Comparison of ENCODE assay signal across 8 cellular contexts in genomic region chr9:88991066-88992030, GRCh38. TPM values are rescaled to one million over a fixed set of nuclear protein-coding genes. Genes with fewer than 3 reads are reported as not detected.
DNase-seq lines count a peak whose midpoint lies in the region; ATAC-seq and TF ChIP-seq lines count a peak whose summit lies in the region.

Gene S1PR3, plus strand, starts transcription at chr9:88991468. Its CDS starts 9,733 bp downstream, at chr9:89001201.

- no peaks in the 10 kb centered on the region for H3K9me3 Mint-ChIP-seq in activated naive CD4-positive, alpha-beta T cell treated with anti-CD3 and anti-CD28 coated beads, Interleukin-2, amount 10 ng/mL, durations not matched to agents 7 days and 5 days

- peak; percentile 78 for TF ChIP-seq POLR2A in prostate gland (IDR thresholded peaks at IDR 0.05)

- H3K4me3 Mint-ChIP-seq in activated naive CD4-positive, alpha-beta T cell treated with anti-CD3 and anti-CD28 coated beads, Interleukin-2, amount 10 ng/mL, durations not matched to agents 7 days and 5 days: no peak within 1 kb of the TSS

- peaks cover 19% of the 10 kb centered on the region for H3K4me1 Mint-ChIP-seq in activated naive CD4-positive, alpha-beta T cell treated with anti-CD3 and anti-CD28 coated beads, Interleukin-2, amount 10 ng/mL, durations not matched to agents 7 days and 5 days

- peaks cover 11% of the 10 kb centered on the region for H3K27me3 ChIP-seq in HUES64 (ENCODE audit: insufficient read depth, low read length)
- H3K27me3 ChIP-seq in prostate gland (replicated peaks; ENCODE audit: insufficient read depth): no peaks in the 10 kb centered on the region

- H3K27ac Mint-ChIP-seq in activated naive CD4-positive, alpha-beta T cell treated with anti-CD3 and anti-CD28 coated beads, Interleukin-2, amount 10 ng/mL, durations not matched to agents 7 days and 5 days: no peak within 1 kb of the TSS

- peak; percentile 80 to 88 for ATAC-seq in left cardiac atrium

- under 1% methylated on average over 77 of the region's 93 CpGs for WGBS in HUES64
- under 1% methylated on average over 82 of the region's 93 CpGs for WGBS in prostate gland

- peak; percentile 76 for DNase-seq in 8988T
- peak; percentile 29 for DNase-seq in activated naive CD4-positive, alpha-beta T cell treated with anti-CD3 and anti-CD28 coated beads, Interleukin-2, amount 10 ng/mL, durations not matched to agents 7 days and 5 days
- peak; percentile 75 for DNase-seq in left cardiac atrium
- DNase-seq in prostate gland (ENCODE audit: low spot score): peak; percentile 69
- no peak for DNase-seq in foreskin melanocyte
- no peak for DNase-seq in cortex of kidney (lab: John Stamatoyannopoulos, UW)
- no peak for DNase-seq in DMS53 (lab: John Stamatoyannopoulos, UW)

- H3K4me1 ChIP-seq in HUES64 (ENCODE audit: insufficient read depth, low read length) (peaks cover 31% of the 10 kb centered on the region), prostate gland (replicated peaks) (no peaks in the 10 kb centered on the region)

- H3K9me3 ChIP-seq in HUES64 (ENCODE audit: insufficient read depth, low read depth, low read length): no peaks in the 10 kb centered on the region; the same call in 1 of the 2 replicates
- H3K9me3 ChIP-seq in prostate gland: no peaks in the 10 kb centered on the region

- CTCF ChIA-PET in activated naive CD4-positive, alpha-beta T cell treated with anti-CD3 and anti-CD28 coated beads, Interleukin-2, amount 10 ng/mL, durations not matched to agents 7 days and 5 days (lab: Charles Lee): interaction anchor here (1.2 to 1.4 kb wide), 2 partner anchors 10 to 287 kb away, joined by 3 to 4 read pairs; no protein-coding TSS in a partner anchor

- no peaks in the 10 kb centered on the region for H3K36me3 Mint-ChIP-seq in activated naive CD4-positive, alpha-beta T cell treated with anti-CD3 and anti-CD28 coated beads, Interleukin-2, amount 10 ng/mL, durations not matched to agents 7 days and 5 days

- H3K27ac ChIP-seq in HUES64 (ENCODE audit: low read depth, low read length): peak within 1 kb of the TSS; percentile 47
- H3K27ac ChIP-seq in prostate gland: peak within 1 kb of the TSS; percentile 68 to 71

- H3K4me3 ChIP-seq in HUES64 (ENCODE audit: low read length) (peak within 1 kb of the TSS; percentile 92), prostate gland (peak within 1 kb of the TSS; percentile 54 to 64)

- intact Hi-C loops in left cardiac atrium (cut with DNase I): loop anchor here (5.0 to 10.0 kb wide), 4 partner anchors 39 to 209 kb away; no protein-coding TSS in a partner anchor
- intact Hi-C loops in prostate gland (cut with DNase I): loop anchor here (2.0 to 10.0 kb wide), 3 partner anchors 41 to 245 kb away; no protein-coding TSS in a partner anchor

- H3K36me3 ChIP-seq in HUES64 (ENCODE audit: insufficient read depth, low read length): peaks cover 7% of the 10 kb centered on the region; the same call in 1 of the 2 replicates
- H3K36me3 ChIP-seq in prostate gland: no peaks in the 10 kb centered on the region

- peak within 1 kb of the TSS; percentile 65 for H3K9ac ChIP-seq in HUES64 (ENCODE audit: low read depth, low read length)

- peak in 1 of 4 experiments; percentile 5 for TF ChIP-seq CTCF in prostate gland (IDR thresholded peaks at IDR 0.05)

- H3K27me3 Mint-ChIP-seq in activated naive CD4-positive, alpha-beta T cell treated with anti-CD3 and anti-CD28 coated beads, Interleukin-2, amount 10 ng/mL, durations not matched to agents 7 days and 5 days: peaks cover 64% of the 10 kb centered on the region

RNA-seq across cellular contexts. Expression of gene S1PR3, which starts in this region (rescaled TPM):
- 12.6 TPM for polyA plus RNA-seq in HUES64 (2013, experiment 1 of 2)
- polyA plus RNA-seq in HUES64 (2013, experiment 2 of 2): 15.6 TPM
- total RNA-seq in left cardiac atrium (10 to 100 TPM; 24.4 to 25.3 TPM), prostate gland (10 to 100 TPM in 1 of 2 donors, 1 to 10 TPM in 1; 8.2 to 16.3 TPM)

Comparison
In these comparisons a context has a peak if more than half of its experiments do, and no peak if none do; other contexts are left out.
1. DNase-seq: peak in 8988T (single experiment), activated naive CD4-positive, alpha-beta T cell treated with anti-CD3 and anti-CD28 coated beads, Interleukin-2, amount 10 ng/mL, durations not matched to agents 7 days and 5 days (single experiment), left cardiac atrium (single experiment) and prostate gland (single experiment); none in foreskin melanocyte (single experiment), cortex of kidney (single experiment) and DMS53 (single experiment).